8 cellular contexts compared by ENCODE assay signal in genomic region chr4:146521543-146522097, GRCh38. TPM values are rescaled to one million over a fixed set of nuclear protein-coding genes. Genes with fewer than 3 reads are reported as not detected.
DNase-seq lines count a peak whose midpoint lies in the region; ATAC-seq and TF ChIP-seq lines count a peak whose summit lies in the region.

SLC10A7 (minus strand) TSS chr4:146521940; CDS start chr4:146521717, 223 bp downstream.

- no peak for TF ChIP-seq POLR2A in right lobe of liver (IDR thresholded peaks at IDR 0.05)

- DNase-seq in BJ (ENCODE audit: low read depth) = no peak
- DNase-seq in NCI-H524 (lab: John Stamatoyannopoulos, UW) = peak; percentile 48 to 54
- DNase-seq in activated CD4-positive, alpha-beta T cell treated with anti-CD3 and anti-CD28 coated beads, Interleukin-2, amount 50 U/mL, for 1 hour = peak; percentile 67
- peak; percentile 78 to 80 (median 80) for DNase-seq in right lobe of liver
- DNase-seq in stimulated activated CD4-positive, alpha-beta T cell treated with anti-CD3 and anti-CD28 coated beads, Interleukin-4, amount 100 ng/mL, for 48 hours (ENCODE audit: low read depth in 2 of 2) = peak; percentile 54 to 66

- H3K9me3 ChIP-seq in duodenal mucosa (ENCODE audit: control insufficient read depth in 1 of 2, low read length in 2 of 2) = no peaks in the 10 kb centered on the region
- H3K9me3 ChIP-seq in right lobe of liver = no peaks in the 10 kb centered on the region

- H3K4me3 ChIP-seq in BJ (ENCODE audit: low read depth, low read length) (peak within 1 kb of the TSS; percentile 68), duodenal mucosa (ENCODE audit: low read depth in 1 of 2, low read length in 2 of 2) (peak within 1 kb of the TSS; percentile 95 to 98), right lobe of liver (peak within 1 kb of the TSS; percentile 68 to 88 (median 82))

- peak within 1 kb of the TSS; percentile 93 to 97 for H3K9ac ChIP-seq in duodenal mucosa (ENCODE audit: low read depth in 1 of 2, low read length in 2 of 2)

- CTCF ChIA-PET in BJ (lab: Yijun Ruan, JAX) = no interaction called here

- ATAC-seq in GM19043 (IDR thresholded peaks at IDR 0.05; ENCODE audit: low read depth, unreplicated experiment) (peak; percentile 73), HG03280 (IDR thresholded peaks at IDR 0.05; ENCODE audit: unreplicated experiment) (peak; percentile 87), right lobe of liver (peak; percentile 85 to 90 (median 90))

- no peaks in the 10 kb centered on the region for H3K27me3 ChIP-seq in BJ (ENCODE audit: control insufficient read depth, insufficient read depth, low read length)
- no peaks in the 10 kb centered on the region for H3K27me3 ChIP-seq in duodenal mucosa (ENCODE audit: control insufficient read depth in 1 of 2, insufficient read depth in 2 of 2, low read length in 2 of 2)
- H3K27me3 ChIP-seq in right lobe of liver = no peaks in the 10 kb centered on the region

- WGBS in right lobe of liver (ENCODE audit: insufficient coverage, low coverage, low lambda C conversion rate, missing lambda C conversion rate) = 0% methylated on average over 18 of the region's 30 CpGs

- H3K36me3 ChIP-seq in BJ (ENCODE audit: control insufficient read depth, insufficient read depth, low read length) (no peaks in the 10 kb centered on the region), duodenal mucosa (ENCODE audit: control insufficient read depth in 1 of 2, insufficient read depth in 2 of 2, low read length in 2 of 2) (no peaks in the 10 kb centered on the region), right lobe of liver (no peaks in the 10 kb centered on the region)

- H3K4me1 ChIP-seq in duodenal mucosa (ENCODE audit: control insufficient read depth in 1 of 2, insufficient read depth in 2 of 2, low read length in 2 of 2) (peaks cover 16 to 18% of the 10 kb centered on the region in 2 donors), right lobe of liver (peaks cover 0 to 10% (median 4%) of the 10 kb centered on the region in 4 donors)

- intact Hi-C loops in right lobe of liver (cut with DNase I) = no loop called here

- POLR2A ChIA-PET in BJ (lab: Charles Lee) = interaction anchor here (0.6 kb wide), 1 partner anchor 56 kb away, joined by 3 read pairs; no protein-coding TSS in a partner anchor

- H3K27ac ChIP-seq in duodenal mucosa (ENCODE audit: low read depth, low read length) (peak within 1 kb of the TSS; percentile 58), right lobe of liver (peak within 1 kb of the TSS; percentile 79 to 89 (median 83))

- no peak for TF ChIP-seq CTCF in BJ (IDR thresholded peaks at IDR 0.05; ENCODE audit: insufficient read depth, low read depth, low read length)
- TF ChIP-seq CTCF in right lobe of liver (IDR thresholded peaks at IDR 0.05) = no peak

RNA-seq across cellular contexts. Expression of gene SLC10A7, which starts in this region (rescaled TPM):
- polyA plus RNA-seq in BJ (2011; rRNA removed) = 3.9 and 8.3 TPM in 2 replicates
- 5.3 and 5.8 TPM in 2 replicates for polyA minus RNA-seq in BJ (2011; rRNA and poly(A)+ RNA removed)
- 10 to 100 TPM in 3 of 6 experiments, 1 to 10 TPM in 3; 6.3 to 13.5 (median 9.5) TPM for total RNA-seq in right lobe of liver
